ENCODE assay signal across 17 cellular contexts in genomic region chr1:228753933-228754332, GRCh38. TPM values are rescaled to one million over a fixed set of nuclear protein-coding genes. Genes with fewer than 3 reads are reported as not detected.
A peak's percentile ranks its signal among the peaks of the same experiment; 100 is the strongest.
DNase-seq lines count a peak whose midpoint lies in the region; ATAC-seq, FAIRE-seq and TF ChIP-seq lines count a peak whose summit lies in the region.
"Had no signal": no experiment of that assay in that cellular context is flagged by ENCODE, and none has a peak within 500 bp of the region (broad histone marks: within the 10 kb centered on the region; RNA-seq: fewer than 3 reads in every experiment).

No MANE protein-coding gene starts in this region.

- TF ChIP-seq CTCF in right atrium auricular region (IDR thresholded peaks at IDR 0.05): no peak
- TF ChIP-seq CTCF in keratinocyte (optimal IDR thresholded peaks at IDR 0.05 in 1 of 3, IDR thresholded peaks at IDR 0.05 in 1 of 3, conservative IDR thresholded peaks at IDR 0.05 in 1 of 3; ENCODE audit: extremely low read depth in 1 of 3, insufficient read depth in 2 of 3, low read length in 3 of 3): no peak
- no peak for TF ChIP-seq CTCF in smooth muscle cell (IDR thresholded peaks at IDR 0.05; ENCODE audit: borderline replicate concordance, insufficient read depth, poor library complexity, severe bottlenecking)
- TF ChIP-seq CTCF in GM10266 (IDR thresholded peaks at IDR 0.05; ENCODE audit: control insufficient read depth, insufficient read depth, low read depth, missing control alignments): no peak

- H3K9ac ChIP-seq in keratinocyte (ENCODE audit: control insufficient read depth, extremely low read depth, insufficient read depth, low read length): no peak overlapping the region
- H3K9ac ChIP-seq in smooth muscle cell (ENCODE audit: low read depth): no peak overlapping the region
- H3K9ac ChIP-seq: KMS-11 had no signal

- H3K9me1 ChIP-seq in keratinocyte (ENCODE audit: control insufficient read depth, extremely low read depth, insufficient read depth, low read length): no peaks in the 10 kb centered on the region

- H3K4me2 ChIP-seq in keratinocyte (ENCODE audit: control insufficient read depth, extremely low read depth, insufficient read depth, low read depth, low read length) (no peak overlapping the region), smooth muscle cell (peak overlapping the region; percentile 18)
- H3K4me2 ChIP-seq: KMS-11, PC-9 had no signal

- FAIRE-seq in keratinocyte (lab: Jason Lieb, UNC): peak; percentile 5
- FAIRE-seq: A204.1 had no signal

- H3K79me2 ChIP-seq in keratinocyte (ENCODE audit: control insufficient read depth, insufficient read depth, low read length): no peaks in the 10 kb centered on the region
- no peaks in the 10 kb centered on the region for H3K79me2 ChIP-seq in smooth muscle cell (ENCODE audit: low read depth)

- 36% methylated on average over 4 of the region's 4 CpGs for WGBS in smooth muscle cell (ENCODE audit: low lambda C conversion rate)

- H3K4me3 ChIP-seq in right atrium auricular region (no peak overlapping the region), keratinocyte (ENCODE audit: control insufficient read depth in 2 of 3, extremely low read depth in 1 of 3, insufficient read depth in 2 of 3, low read depth in 1 of 3, low read length in 3 of 3) (no peak overlapping the region), smooth muscle cell (no peak overlapping the region)
- H3K4me3 ChIP-seq: PC-9, SJSA1 had no signal

- peak; percentile 48 to 53 for ATAC-seq in left cardiac atrium

- H3K9me3 ChIP-seq in right atrium auricular region (peaks cover 0 to 3% of the 10 kb centered on the region in 2 donors), keratinocyte (ENCODE audit: control insufficient read depth, low read depth, low read length) (no peaks in the 10 kb centered on the region), smooth muscle cell (replicated peaks; ENCODE audit: low read depth) (no peaks in the 10 kb centered on the region)

- intact Hi-C loops in left cardiac atrium (cut with DNase I): no loop called here

- H2AFZ ChIP-seq in keratinocyte (ENCODE audit: control insufficient read depth, low read length) (no peak overlapping the region), smooth muscle cell (ENCODE audit: low read depth) (no peak overlapping the region)
- H2AFZ ChIP-seq: PC-9 had no signal

- H4K20me1 ChIP-seq in keratinocyte (ENCODE audit: control insufficient read depth, extremely low read depth, insufficient read depth, low read length) (no peaks in the 10 kb centered on the region), smooth muscle cell (ENCODE audit: low read depth) (no peaks in the 10 kb centered on the region)

- DNase-seq in left cardiac atrium (no peak), right atrium auricular region (ENCODE audit: low spot score) (no peak), NCI-H82 (lab: John Stamatoyannopoulos, UW) (peak; percentile 68), keratinocyte (ENCODE audit: low read depth, low spot score) (no peak), smooth muscle cell (lab: John Stamatoyannopoulos, UW; ENCODE audit: unreplicated experiment) (no peak), GM10266 (ENCODE audit: extremely low spot score) (no peak), NCI-H1694 treated with DMSO at 0.1 percent for 48 hours (lab: John Stamatoyannopoulos, UW) (no peak), MV-4-11 (lab: John Stamatoyannopoulos, UW) (no peak)
- DNase-seq: C1 segment of cervical spinal cord, GF-D8, HFFc6, NCI-H1092 treated with DMSO at 0.1 percent for 48 hours, NCI-H2107, PC-9 had no signal

- H3K36me3 ChIP-seq in right atrium auricular region (no peaks in the 10 kb centered on the region), keratinocyte (ENCODE audit: control insufficient read depth in 2 of 2, extremely low read depth in 1 of 2, insufficient read depth in 2 of 2, low read length in 2 of 2) (no peaks in the 10 kb centered on the region), smooth muscle cell (ENCODE audit: low read depth) (no peaks in the 10 kb centered on the region)
- H3K36me3 ChIP-seq: SJSA1 had no signal

- no peaks in the 10 kb centered on the region for H3K27me3 ChIP-seq in right atrium auricular region
- peaks cover 56% of the 10 kb centered on the region for H3K27me3 ChIP-seq in keratinocyte (ENCODE audit: control insufficient read depth, extremely low read depth, insufficient read depth, low read length)
- H3K27me3 ChIP-seq in smooth muscle cell (ENCODE audit: low read depth): no peaks in the 10 kb centered on the region

- dilution Hi-C loops in keratinocyte (cut with MboI; ENCODE audit: extremely low pct_ligation_motif_present, low sequenced_read_pairs): no loop called here

- no peaks in the 10 kb centered on the region for H3K4me1 ChIP-seq in right atrium auricular region
- H3K4me1 ChIP-seq in keratinocyte (ENCODE audit: control insufficient read depth, extremely low read depth, insufficient read depth, low read length): no peaks in the 10 kb centered on the region
- peaks cover 8% of the 10 kb centered on the region for H3K4me1 ChIP-seq in smooth muscle cell (ENCODE audit: low read depth)

- H3F3A ChIP-seq in smooth muscle cell (ENCODE audit: low read depth): no peaks in the 10 kb centered on the region

- no peak overlapping the region for H3K27ac ChIP-seq in right atrium auricular region
- H3K27ac ChIP-seq in keratinocyte (ENCODE audit: control insufficient read depth, insufficient read depth, low read length): no peak overlapping the region
- peak overlapping the region; percentile 17 for H3K27ac ChIP-seq in smooth muscle cell (ENCODE audit: low read depth)
- H3K27ac ChIP-seq: KMS-11, PC-9, SJSA1 had no signal

RNA-seq across cellular contexts. Expression of gene RHOU, which starts 18.7 kb away (rescaled TPM):
- total RNA-seq in left cardiac atrium: 10 to 100 TPM; 12.9 to 16.5 TPM
- 10 to 100 TPM in 1 of 2 donors, 1 to 10 TPM in 1; 6.0 to 12.2 TPM for total RNA-seq in right atrium auricular region
- polyA plus RNA-seq in keratinocyte: 0.08 to 0.31 TPM (median 0.29 TPM) in 3 replicates
- polyA plus RNA-seq in keratinocyte (2011; ENCODE audit: low read depth): 0.24 TPM
- 0.25 and 0.38 TPM in 2 replicates for polyA plus RNA-seq in keratinocyte (2011; cell fraction: cytosol; rRNA removed)
- 0.29 and 0.43 TPM in 2 replicates for polyA plus RNA-seq in keratinocyte (2011; cell fraction: nucleus; rRNA removed)
- 0.10 and 0.75 TPM in 2 replicates for polyA plus RNA-seq in keratinocyte (2012; ENCODE audit: low replicate concordance)
- 0.06 to 0.30 TPM in 2 of 3 replicates, not detected in the other for polyA minus RNA-seq in keratinocyte
- polyA minus RNA-seq in keratinocyte (2011; cell fraction: cytosol; rRNA and poly(A)+ RNA removed): 0.77 TPM
- 0.21 and 0.39 TPM in 2 replicates for polyA minus RNA-seq in keratinocyte (2011; cell fraction: nucleus; rRNA and poly(A)+ RNA removed)
- 50.6 and 65.0 TPM in 2 replicates for total RNA-seq in smooth muscle cell
- 25.8 and 29.8 TPM in 2 replicates for polyA plus RNA-seq in smooth muscle cell
- total RNA-seq: PC-9 had no signal
